Comparison of ENCODE assay signal across 8 cellular contexts in the genomic region with DNA sequence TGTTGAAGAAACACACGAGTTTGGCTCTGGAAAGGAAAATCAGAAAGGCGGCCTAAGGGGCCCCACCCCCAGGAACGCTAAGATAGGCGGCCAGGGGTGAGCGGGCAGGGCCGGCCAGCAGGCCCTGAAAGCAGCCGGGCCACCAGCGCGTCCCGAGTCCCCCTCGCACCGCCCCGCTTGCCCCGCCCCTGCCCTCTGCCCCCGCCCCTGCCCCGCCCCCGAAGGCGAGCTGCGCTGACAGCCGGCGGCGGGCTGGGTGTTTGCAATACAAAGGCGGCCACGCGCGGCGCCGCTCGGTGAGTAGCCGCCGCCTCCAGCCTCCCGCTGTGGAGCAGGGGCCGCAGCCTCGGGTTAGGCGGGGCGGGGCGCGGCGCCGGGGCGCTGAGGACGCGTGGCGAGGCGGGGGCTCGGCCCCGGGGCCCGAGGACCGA. TPM values are rescaled to one million over a fixed set of nuclear protein-coding genes. Genes with fewer than 3 reads are reported as not detected.
A peak's percentile ranks its signal among the peaks of the same experiment; 100 is the strongest.
DNase-seq lines count a peak whose midpoint lies in the region; ATAC-seq and TF ChIP-seq lines count a peak whose summit lies in the region.

A gene with protein sequence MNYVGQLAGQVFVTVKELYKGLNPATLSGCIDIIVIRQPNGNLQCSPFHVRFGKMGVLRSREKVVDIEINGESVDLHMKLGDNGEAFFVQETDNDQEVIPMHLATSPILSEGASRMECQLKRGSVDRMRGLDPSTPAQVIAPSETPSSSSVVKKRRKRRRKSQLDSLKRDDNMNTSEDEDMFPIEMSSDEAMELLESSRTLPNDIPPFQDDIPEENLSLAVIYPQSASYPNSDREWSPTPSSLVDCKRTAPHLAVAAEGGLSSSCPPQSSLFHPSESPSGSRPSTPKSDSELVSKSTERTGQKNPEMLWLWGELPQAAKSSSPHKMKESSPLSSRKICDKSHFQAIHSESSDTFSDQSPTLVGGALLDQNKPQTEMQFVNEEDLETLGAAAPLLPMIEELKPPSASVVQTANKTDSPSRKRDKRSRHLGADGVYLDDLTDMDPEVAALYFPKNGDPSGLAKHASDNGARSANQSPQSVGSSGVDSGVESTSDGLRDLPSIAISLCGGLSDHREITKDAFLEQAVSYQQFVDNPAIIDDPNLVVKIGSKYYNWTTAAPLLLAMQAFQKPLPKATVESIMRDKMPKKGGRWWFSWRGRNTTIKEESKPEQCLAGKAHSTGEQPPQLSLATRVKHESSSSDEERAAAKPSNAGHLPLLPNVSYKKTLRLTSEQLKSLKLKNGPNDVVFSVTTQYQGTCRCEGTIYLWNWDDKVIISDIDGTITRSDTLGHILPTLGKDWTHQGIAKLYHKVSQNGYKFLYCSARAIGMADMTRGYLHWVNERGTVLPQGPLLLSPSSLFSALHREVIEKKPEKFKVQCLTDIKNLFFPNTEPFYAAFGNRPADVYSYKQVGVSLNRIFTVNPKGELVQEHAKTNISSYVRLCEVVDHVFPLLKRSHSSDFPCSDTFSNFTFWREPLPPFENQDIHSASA (plus strand): TSS at position 257 of the 431 bp plus-strand sequence. CDS start 18,910 bp downstream, outside the sequence.

- H3K79me2 ChIP-seq in DOHH2 (ENCODE audit: control insufficient read depth, low read length): peaks cover 31% of the 10 kb centered on the region

- H3K27ac ChIP-seq in DOHH2 (ENCODE audit: low read depth, low read length) (peak within 1 kb of the TSS; percentile 89), KOPT-K1 (ENCODE audit: low read depth, low read length, poor library complexity, severe bottlenecking) (peak within 1 kb of the TSS; percentile 73)

- 0 out of 2 replicates have a peak, but pooled peaks cover 4% of the 10 kb centered on the region for H3K27me3 ChIP-seq in DOHH2 (ENCODE audit: control insufficient read depth, low read length)

- peaks cover 89% of the 10 kb centered on the region for H3K4me1 Mint-ChIP-seq in nephron progenitor cell
- peaks cover 83% of the 10 kb centered on the region for H3K4me1 Mint-ChIP-seq in stimulated activated naive CD8-positive, alpha-beta T cell treated with anti-CD3 and anti-CD28 coated beads, Interleukin-15, Interleukin-2, amounts not matched to agents 100 ng/mL and 50 ng/mL, for 24 hours (ENCODE audit: low read depth)

- ATAC-seq in GM21723 (IDR thresholded peaks at IDR 0.05; ENCODE audit: unreplicated experiment): peak; percentile 52

- DNase-seq in SHP77 (lab: John Stamatoyannopoulos, UW) (peak; percentile 75 to 90), fibroblast of the aortic adventitia (ENCODE audit: low read depth) (peak; percentile 79), nephron progenitor cell (peak; percentile 93)
- DNase-seq in activated effector memory CD4-positive, alpha-beta T cell treated with anti-CD3 and anti-CD28 coated beads, Interleukin-2, amount 50 U/mL, for 16 hours: peak; percentile 95

- peaks cover 74% of the 10 kb centered on the region for H3K4me1 ChIP-seq in DOHH2 (ENCODE audit: control insufficient read depth, low read length)

- H3K9me2 ChIP-seq in DOHH2 (replicated peaks; ENCODE audit: control insufficient read depth, low read length): no peaks in the 10 kb centered on the region

- peak within 1 kb of the TSS; percentile 90 for H3K4me3 Mint-ChIP-seq in nephron progenitor cell
- H3K4me3 Mint-ChIP-seq in stimulated activated naive CD8-positive, alpha-beta T cell treated with anti-CD3 and anti-CD28 coated beads, Interleukin-15, Interleukin-2, amounts not matched to agents 100 ng/mL and 50 ng/mL, for 24 hours: peak within 1 kb of the TSS; percentile 84

- H3K4me3 ChIP-seq in DOHH2 (ENCODE audit: low read length) (peak within 1 kb of the TSS; percentile 83), fibroblast of the aortic adventitia (ENCODE audit: low read depth, low read length) (peak within 1 kb of the TSS; percentile 93)

- H3K9me3 ChIP-seq in DOHH2 (ENCODE audit: control insufficient read depth, insufficient read depth, low read length): no peaks in the 10 kb centered on the region
- no peaks in the 10 kb centered on the region for H3K9me3 ChIP-seq in KOPT-K1 (ENCODE audit: insufficient read depth, low read length, poor library complexity, severe bottlenecking)

- H3F3A ChIP-seq in DOHH2 (ENCODE audit: control insufficient read depth, insufficient read depth): peaks cover 33% of the 10 kb centered on the region

- peaks cover 16% of the 10 kb centered on the region for H4K20me1 ChIP-seq in DOHH2 (ENCODE audit: control insufficient read depth, insufficient read depth, low read depth, low read length)

- peak within 1 kb of the TSS; percentile 82 for H3K4me2 ChIP-seq in DOHH2 (ENCODE audit: low read length)

- no peaks in the 10 kb centered on the region for H3K9me3 Mint-ChIP-seq in nephron progenitor cell
- no peaks in the 10 kb centered on the region for H3K9me3 Mint-ChIP-seq in stimulated activated naive CD8-positive, alpha-beta T cell treated with anti-CD3 and anti-CD28 coated beads, Interleukin-15, Interleukin-2, amounts not matched to agents 100 ng/mL and 50 ng/mL, for 24 hours

- H3K36me3 Mint-ChIP-seq in nephron progenitor cell (ENCODE audit: low read depth): no peaks in the 10 kb centered on the region
- H3K36me3 Mint-ChIP-seq in stimulated activated naive CD8-positive, alpha-beta T cell treated with anti-CD3 and anti-CD28 coated beads, Interleukin-15, Interleukin-2, amounts not matched to agents 100 ng/mL and 50 ng/mL, for 24 hours (ENCODE audit: low read depth): peaks cover 4% of the 10 kb centered on the region

- TF ChIP-seq CTCF in DOHH2 (IDR thresholded peaks at IDR 0.05; ENCODE audit: low read depth, low read length, poor library complexity, severe bottlenecking) (no peak), fibroblast of the aortic adventitia (IDR thresholded peaks at IDR 0.05; ENCODE audit: insufficient read depth, low read length) (peak; percentile 11), nephron progenitor cell (IDR thresholded peaks at IDR 0.05) (no peak)

- H3K36me3 ChIP-seq in DOHH2 (ENCODE audit: control insufficient read depth, low read length) (no peaks in the 10 kb centered on the region), KOPT-K1 (ENCODE audit: insufficient read depth, low read length) (no peaks in the 10 kb centered on the region)

- peaks cover 2% of the 10 kb centered on the region for H3K27me3 Mint-ChIP-seq in nephron progenitor cell (ENCODE audit: low read depth, poor library complexity)
- no peaks in the 10 kb centered on the region for H3K27me3 Mint-ChIP-seq in stimulated activated naive CD8-positive, alpha-beta T cell treated with anti-CD3 and anti-CD28 coated beads, Interleukin-15, Interleukin-2, amounts not matched to agents 100 ng/mL and 50 ng/mL, for 24 hours

- H3K27ac Mint-ChIP-seq in nephron progenitor cell: peak within 1 kb of the TSS; percentile 85
- peak within 1 kb of the TSS; percentile 84 for H3K27ac Mint-ChIP-seq in stimulated activated naive CD8-positive, alpha-beta T cell treated with anti-CD3 and anti-CD28 coated beads, Interleukin-15, Interleukin-2, amounts not matched to agents 100 ng/mL and 50 ng/mL, for 24 hours

RNA-seq across cellular contexts. Expression of the gene that starts here (rescaled TPM):
- 50.4 and 157 TPM in 2 replicates for total RNA-seq in fibroblast of the aortic adventitia (ENCODE audit: low replicate concordance)

Comparison
In these comparisons a context has a peak if more than half of its experiments do, and no peak if none do; other contexts are left out.
1. Peak in every context shown above with its lines: DNase-seq, ATAC-seq, H3K4me3 ChIP-seq and H3K27ac ChIP-seq.